In the genomic region with DNA sequence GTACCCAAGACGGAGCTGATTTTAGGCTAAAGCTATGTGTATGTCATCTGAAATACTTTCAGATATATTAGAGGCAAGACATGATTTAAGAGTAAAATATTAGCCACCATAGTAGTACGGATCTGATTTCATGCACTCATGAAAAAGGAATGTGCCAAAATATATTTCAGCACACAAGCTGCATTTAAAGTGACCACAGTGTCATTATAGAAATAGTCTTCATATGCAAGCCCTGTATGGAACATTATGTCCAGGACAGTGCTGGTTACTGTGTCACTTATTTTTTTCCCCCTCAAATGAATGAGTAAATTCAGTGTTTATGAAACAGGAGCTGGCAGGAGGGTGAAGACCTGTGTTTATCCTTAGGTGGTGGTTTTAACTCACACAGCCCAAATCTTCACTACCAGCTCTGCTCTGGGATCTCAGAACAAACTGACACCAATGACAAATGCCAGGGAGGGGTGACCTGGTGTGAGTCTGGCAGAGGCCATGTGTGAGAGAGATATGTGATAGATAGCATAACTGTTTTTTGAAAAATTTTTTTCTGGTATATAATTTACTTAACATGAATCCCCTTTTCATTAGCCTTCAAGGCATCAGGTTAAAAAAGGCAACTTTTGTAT, we compare ENCODE assay signal across 11 cellular contexts. TPM values are rescaled to one million over a fixed set of nuclear protein-coding genes. Genes with fewer than 3 reads are reported as not detected.
DNase-seq lines count a peak whose midpoint lies in the region; ATAC-seq and TF ChIP-seq lines count a peak whose summit lies in the region.
"Had no signal": no experiment of that assay in that cellular context is flagged by ENCODE, and none has a peak within 500 bp of the region (broad histone marks: within the 10 kb centered on the region; RNA-seq: fewer than 3 reads in every experiment).

No MANE protein-coding gene starts in this region.

- H3K23ac ChIP-seq in IMR-90 (ENCODE audit: low read depth, low read length): peak overlapping the region; percentile 70

- H3K4me2 ChIP-seq in IMR-90 (ENCODE audit: low read depth, low read length) (peak overlapping the region; percentile 80), OCI-LY7 (ENCODE audit: low read length) (no peak overlapping the region)

- TF ChIP-seq CTCF in AG10803 (conservative IDR thresholded peaks at IDR 0.05; ENCODE audit: low read length) (no peak), IMR-90 (conservative IDR thresholded peaks at IDR 0.05; ENCODE audit: low read depth, low read length) (no peak), brain microvascular endothelial cell (IDR thresholded peaks at IDR 0.05; ENCODE audit: low read depth, low read length, missing control alignments) (no peak), OCI-LY7 (conservative IDR thresholded peaks at IDR 0.05; ENCODE audit: low read length) (no peak)

- peak overlapping the region; percentile 89 for H4K91ac ChIP-seq in IMR-90 (ENCODE audit: insufficient read depth, low read depth, low read length)

- ATAC-seq in IMR-90 (ENCODE audit: low read depth) (peak; percentile 75), GM19324 (IDR thresholded peaks at IDR 0.05; ENCODE audit: low FRiP score, unreplicated experiment) (no peak)

- TF ChIP-seq POLR2A in IMR-90 (IDR thresholded peaks at IDR 0.05; ENCODE audit: low read depth, low read length): no peak

- H3K9ac ChIP-seq in IMR-90 (ENCODE audit: low read depth, low read length): no peak overlapping the region

- H3K56ac ChIP-seq in IMR-90 (ENCODE audit: extremely low read depth, insufficient read depth, low read length): peak overlapping the region; percentile 69; the same call in 1 of the 2 replicates

- no CpG with 5 or more reads among the region's 2 CpGs for WGBS in IMR-90 (ENCODE audit: extremely low coverage in 2 of 2, insufficient read length in 1 of 2), 2 experiments

- dilution Hi-C loops in IMR-90 (cut with HindIII; ENCODE audit: low sequenced_read_pairs, unreplicated experiment): no loop called here

- H3K18ac ChIP-seq in IMR-90 (ENCODE audit: low read depth, low read length): peak overlapping the region; percentile 93

- H3K14ac ChIP-seq in IMR-90 (replicated peaks; ENCODE audit: low read depth, low read length): peak overlapping the region; percentile 60

- no peaks in the 10 kb centered on the region for H3K79me2 ChIP-seq in OCI-LY7 (ENCODE audit: insufficient read depth, low read depth, low read length)

- H2BK120ac ChIP-seq in IMR-90 (ENCODE audit: low read depth, low read length): peak overlapping the region; percentile 91

- H3K27ac ChIP-seq in IMR-90 (ENCODE audit: insufficient read depth, low read length): peak overlapping the region; percentile 8; the same call in 1 of the 2 replicates
- peak overlapping the region; percentile 33 for H3K27ac ChIP-seq in brain microvascular endothelial cell
- no peak overlapping the region for H3K27ac ChIP-seq in OCI-LY7 (ENCODE audit: low read depth, low read length, poor library complexity, severe bottlenecking)

- peak overlapping the region; percentile 85 for H4K5ac ChIP-seq in IMR-90 (ENCODE audit: low read depth, low read length)

- no peak overlapping the region for H2AFZ ChIP-seq in IMR-90 (replicated peaks; ENCODE audit: low read length, poor library complexity)
- no peak overlapping the region for H2AFZ ChIP-seq in OCI-LY7 (ENCODE audit: low read length)

- peak overlapping the region; percentile 84; the same call in 2 of the 3 replicates for H2BK15ac ChIP-seq in IMR-90 (ENCODE audit: low read depth, low read length)

- peak overlapping the region; percentile 47 for H2AK9ac ChIP-seq in IMR-90 (replicated peaks; ENCODE audit: low read depth, low read length, poor library complexity)

- H3K4me3 ChIP-seq in AG10803 (ENCODE audit: low read length): no peak overlapping the region
- H3K4me3 ChIP-seq in IMR-90 (ENCODE audit: insufficient read depth, low read depth, low read length): no peak overlapping the region
- H3K4me3 ChIP-seq in brain microvascular endothelial cell (ENCODE audit: low read depth, low read length): no peak overlapping the region
- H3K4me3 ChIP-seq in OCI-LY7 (ENCODE audit: low read depth, low read length, poor library complexity, severe bottlenecking): no peak overlapping the region

- in situ Hi-C loops in IMR-90 (cut with MboI; ENCODE audit: low sequenced_read_pairs) (no loop called here), brain microvascular endothelial cell (cut with HindIII; ENCODE audit: low pct_ligation_motif_present, low sequenced_read_pairs) (no loop called here)

- H2AK5ac ChIP-seq in IMR-90 (ENCODE audit: low read depth, low read length): peak overlapping the region; percentile 12; the same call in 1 of the 2 replicates

- H3K4me1 ChIP-seq in IMR-90 (ENCODE audit: control insufficient read depth, insufficient read depth, low read length) (peaks cover 17% of the 10 kb centered on the region), OCI-LY7 (ENCODE audit: insufficient read depth, low read length, poor library complexity, severe bottlenecking) (no peaks in the 10 kb centered on the region)

- TF ChIP-seq RAD21 in IMR-90 (IDR thresholded peaks at IDR 0.05; ENCODE audit: low read length): no peak

- H3K36me3 ChIP-seq in IMR-90 (ENCODE audit: control insufficient read depth, insufficient read depth, low read length): no peaks in the 10 kb centered on the region
- H3K36me3 ChIP-seq in brain microvascular endothelial cell (replicated peaks): no peaks in the 10 kb centered on the region
- no peaks in the 10 kb centered on the region for H3K36me3 ChIP-seq in OCI-LY7 (ENCODE audit: insufficient read depth, low read length)

- H3K9me2 ChIP-seq in OCI-LY7 (ENCODE audit: insufficient read depth, low read length): no peaks in the 10 kb centered on the region

- H3K9me3 ChIP-seq in IMR-90 (ENCODE audit: control insufficient read depth, insufficient read depth, low read length): no peaks in the 10 kb centered on the region
- H3K9me3 ChIP-seq in OCI-LY7 (ENCODE audit: low read length): no peaks in the 10 kb centered on the region

- H2BK5ac ChIP-seq in IMR-90 (ENCODE audit: low read depth, low read length, poor library complexity, severe bottlenecking): peak overlapping the region; percentile 88

- no TSS peak for BruUV-seq in IMR-90 (replicated peaks; lab: Mats Ljungman, UMichigan)
- no TSS peak for BruUV-seq in OCI-LY7 (replicated peaks; lab: Mats Ljungman, UMichigan)

- CTCF ChIA-PET in IMR-90 (lab: Yijun Ruan, JAX): no interaction called here
- CTCF ChIA-PET in OCI-LY7 (lab: Charles Lee; ENCODE audit: unreplicated experiment): no interaction called here

- peak overlapping the region in 1 of 2 experiments; percentile 85; a peak in 3 of 4 replicates for H4K8ac ChIP-seq in IMR-90 (ENCODE audit: low read depth in 2 of 2, low read length in 2 of 2)

- intact Hi-C loops in IMR-90 (cut with micrococcal nuclease): loop anchor here (5.0 kb wide), 1 partner anchor 158 kb away; no protein-coding TSS in a partner anchor
- intact Hi-C loops in OCI-LY7 (cut with micrococcal nuclease; ENCODE audit: unreplicated experiment): no loop called here

- H3K27me3 ChIP-seq in IMR-90 (ENCODE audit: control insufficient read depth, insufficient read depth, low read length): no peaks in the 10 kb centered on the region
- H3K27me3 ChIP-seq in brain microvascular endothelial cell (replicated peaks): no peaks in the 10 kb centered on the region

- DNase-seq in AG10803 (ENCODE audit: low read depth) (peak; percentile 50), IMR-90 (peak; percentile 48), brain microvascular endothelial cell (no peak), myocyte (ENCODE audit: low read depth) (peak; percentile 38), NCI-H1436 (lab: John Stamatoyannopoulos, UW) (no peak), NCI-H1048 (lab: John Stamatoyannopoulos, UW) (no peak), OCI-LY7 (ENCODE audit: low spot score) (no peak)
- DNase-seq: activated gamma-delta T cell treated with Interleukin-2 at 50 U/mL for 16 hours, glutamatergic neuron, nucleus accumbens had no signal

- POLR2A ChIA-PET in IMR-90 (lab: Charles Lee; ENCODE audit: unreplicated experiment): no interaction called here
- POLR2A ChIA-PET in OCI-LY7 (lab: Charles Lee): no interaction called here

- H3K79me1 ChIP-seq in IMR-90 (ENCODE audit: low read depth in 1 of 2, low read length in 2 of 2): no peaks in the 10 kb centered on the region; a peak in 1 of 4 replicates

- peaks cover 12% of the 10 kb centered on the region for H3K9me1 ChIP-seq in IMR-90 (ENCODE audit: insufficient read depth, low read length)

- peak overlapping the region; percentile 96 for H2BK20ac ChIP-seq in IMR-90 (ENCODE audit: low read depth, low read length)

- H4K20me1 ChIP-seq in IMR-90 (ENCODE audit: insufficient read depth, low read length) (no peaks in the 10 kb centered on the region), OCI-LY7 (ENCODE audit: insufficient read depth, low read length) (no peaks in the 10 kb centered on the region)

- H3K4ac ChIP-seq in IMR-90 (ENCODE audit: low read depth, low read length): peak overlapping the region; percentile 92

TF ChIP-seq in IMR-90, 13 proteins besides CTCF, POLR2A, EP300 and RAD21:
- no peak for TF ChIP-seq MXI1 (IDR thresholded peaks at IDR 0.05; ENCODE audit: borderline replicate concordance, low read depth, low read length)
- no peak for TF ChIP-seq CHD1 (IDR thresholded peaks at IDR 0.05; ENCODE audit: low read depth, low read length)
- TF ChIP-seq MAFK (IDR thresholded peaks at IDR 0.05; ENCODE audit: low read depth, low read length): no peak
- TF ChIP-seq CEBPB (IDR thresholded peaks at IDR 0.05; ENCODE audit: low read depth, low read length): 0 out of 2 replicates have a peak, but pooled peaks have one; percentile 4
- no peak for TF ChIP-seq FOS (IDR thresholded peaks at IDR 0.05; ENCODE audit: low read depth, low read length)

RNA-seq across cellular contexts. Expression of gene SLC38A4, which starts 51.7 kb away (rescaled TPM):
- total RNA-seq in IMR-90 (2012; rRNA removed) (2.3 and 2.8 TPM in 2 replicates), myocyte (3.9 and 4.1 TPM in 2 replicates), OCI-LY7 (2022) (not detected in 2 replicates)
- 2.3 and 2.7 TPM in 2 replicates for polyA plus RNA-seq in IMR-90 (2012; rRNA removed)
- polyA plus RNA-seq in IMR-90 (2012; cell fraction: cytosol; rRNA removed): 0.56 and 0.87 TPM in 2 replicates
- polyA plus RNA-seq in IMR-90 (2012; cell fraction: nucleus; rRNA removed; ENCODE audit: low replicate concordance): 0.28 and 2.2 TPM in 2 replicates
- polyA plus RNA-seq in myocyte (2012): 3.1 TPM
- not detected in 2 replicates for total RNA-seq in OCI-LY7 (2014; rRNA removed; shearing (Covaris generic))

Comparison
In these comparisons a context has a peak if more than half of its experiments do, and no peak if none do; other contexts are left out.
1. DNase-seq: peak in AG10803 (single experiment), IMR-90 (single experiment) and myocyte (single experiment); none in brain microvascular endothelial cell (single experiment), NCI-H1436 (single experiment), NCI-H1048 (single experiment) and OCI-LY7 (single experiment).